8 cellular contexts compared by ENCODE assay signal in genomic region chr7:112204776-112205347, GRCh38. TPM values are rescaled to one million over a fixed set of nuclear protein-coding genes. Genes with fewer than 3 reads are reported as not detected.
DNase-seq lines count a peak whose midpoint lies in the region; ATAC-seq and TF ChIP-seq lines count a peak whose summit lies in the region.

No MANE protein-coding gene starts in this region.

- ATAC-seq in activated CD8-positive, alpha-beta T cell treated with anti-CD3 and anti-CD28 coated beads, Interleukin-2, amount 10 ng/mL, durations not matched to agents 7 days and 5 days: no peak
- peak in 3 of 8 donors; percentile 4 to 15 (median 7) for ATAC-seq in heart right ventricle
- ATAC-seq in HG03432 (IDR thresholded peaks at IDR 0.05; ENCODE audit: unreplicated experiment): no peak
- ATAC-seq in GM18867 (IDR thresholded peaks at IDR 0.05; ENCODE audit: unreplicated experiment): no peak

- H3K4me3 ChIP-seq in MG63 (peak overlapping the region; percentile 74), heart right ventricle (peak overlapping the region; percentile 71 to 98 (median 92)), rectal smooth muscle tissue (ENCODE audit: low read length) (peak overlapping the region; percentile 97)

- H3K27ac ChIP-seq in heart right ventricle: peak overlapping the region; percentile 78 to 95 (median 92)
- H3K27ac ChIP-seq in rectal smooth muscle tissue (ENCODE audit: low read depth, low read length): peak overlapping the region; percentile 80

- POLR2A ChIA-PET in activated CD8-positive, alpha-beta T cell treated with anti-CD3 and anti-CD28 coated beads, Interleukin-2, amount 10 ng/mL, durations not matched to agents 7 days and 5 days (lab: Charles Lee): interaction anchor here (1.0 to 1.1 kb wide), 2 partner anchors 9 to 54 kb away, joined by 3 to 4 read pairs; no protein-coding TSS in a partner anchor

- no peak for TF ChIP-seq CTCF in heart right ventricle (IDR thresholded peaks at IDR 0.05)

- intact Hi-C loops in heart right ventricle (cut with DNase I): loop anchor here in 8 of 10 donors (5.0 to 10.0 kb wide), 13 partner anchors 43 to 340 kb away; partner anchors contain the start of gene IFRD1 (in 1 of the 8)

- no peaks in the 10 kb centered on the region for H3K36me3 ChIP-seq in MG63
- no peaks in the 10 kb centered on the region for H3K36me3 ChIP-seq in heart right ventricle
- no peaks in the 10 kb centered on the region for H3K36me3 ChIP-seq in rectal smooth muscle tissue (ENCODE audit: control insufficient read depth, insufficient read depth, low read length)

- no peaks in the 10 kb centered on the region for H3K9me3 ChIP-seq in MG63
- no peaks in the 10 kb centered on the region for H3K9me3 ChIP-seq in heart right ventricle

- H3K9ac ChIP-seq in rectal smooth muscle tissue (ENCODE audit: low read length): no peak overlapping the region

- peaks cover 3% of the 10 kb centered on the region for H3K36me3 Mint-ChIP-seq in activated CD8-positive, alpha-beta T cell treated with anti-CD3 and anti-CD28 coated beads, Interleukin-2, amount 10 ng/mL, durations not matched to agents 7 days and 5 days (ENCODE audit: low read depth)

- no peaks in the 10 kb centered on the region for H3K9me3 Mint-ChIP-seq in activated CD8-positive, alpha-beta T cell treated with anti-CD3 and anti-CD28 coated beads, Interleukin-2, amount 10 ng/mL, durations not matched to agents 7 days and 5 days (ENCODE audit: insufficient read depth)

- no peaks in the 10 kb centered on the region for H3K27me3 ChIP-seq in MG63
- peaks cover 0 to 12% (median 0%) of the 10 kb centered on the region in 7 donors for H3K27me3 ChIP-seq in heart right ventricle
- H3K27me3 ChIP-seq in rectal smooth muscle tissue (ENCODE audit: control insufficient read depth, insufficient read depth, low read length): no peaks in the 10 kb centered on the region

- CTCF ChIA-PET in activated CD8-positive, alpha-beta T cell treated with anti-CD3 and anti-CD28 coated beads, Interleukin-2, amount 10 ng/mL, durations not matched to agents 7 days and 5 days (lab: Charles Lee): interaction anchor here (0.7 to 1.8 kb wide), 3 partner anchors 10 to 253 kb away, joined by 3 read pairs; no protein-coding TSS in a partner anchor

- H3K27ac Mint-ChIP-seq in activated CD8-positive, alpha-beta T cell treated with anti-CD3 and anti-CD28 coated beads, Interleukin-2, amount 10 ng/mL, durations not matched to agents 7 days and 5 days: no peak overlapping the region

- peaks cover 31% of the 10 kb centered on the region for H3K4me1 Mint-ChIP-seq in activated CD8-positive, alpha-beta T cell treated with anti-CD3 and anti-CD28 coated beads, Interleukin-2, amount 10 ng/mL, durations not matched to agents 7 days and 5 days (ENCODE audit: low read depth)

- H3K4me3 Mint-ChIP-seq in activated CD8-positive, alpha-beta T cell treated with anti-CD3 and anti-CD28 coated beads, Interleukin-2, amount 10 ng/mL, durations not matched to agents 7 days and 5 days: peak overlapping the region; percentile 93

- DNase-seq in Daoy (ENCODE audit: low read depth): peak; percentile 49
- DNase-seq in MG63: no peak
- peak; percentile 23 for DNase-seq in activated CD8-positive, alpha-beta T cell treated with anti-CD3 and anti-CD28 coated beads, Interleukin-2, amount 10 ng/mL, durations not matched to agents 7 days and 5 days
- peak in 1 of 2 donors; percentile 16 for DNase-seq in heart right ventricle
- DNase-seq in iPS-NIHi7 (ENCODE audit: extremely low spot score): no peak

- H3K4me1 ChIP-seq in heart right ventricle (peaks cover 2 to 43% (median 33%) of the 10 kb centered on the region in 9 donors), rectal smooth muscle tissue (ENCODE audit: control insufficient read depth, insufficient read depth, low read length) (no peaks in the 10 kb centered on the region)

- peaks cover 44% of the 10 kb centered on the region for H3K27me3 Mint-ChIP-seq in activated CD8-positive, alpha-beta T cell treated with anti-CD3 and anti-CD28 coated beads, Interleukin-2, amount 10 ng/mL, durations not matched to agents 7 days and 5 days (ENCODE audit: low read depth)

- 0 to 1% methylated on average over 10 of the region's 10 CpGs for WGBS in heart right ventricle, 2 donors

RNA-seq across cellular contexts. Expression of gene DOCK4, which starts 1.3 kb away (rescaled TPM):
- 10.7 and 17.2 TPM in 2 replicates for total RNA-seq in Daoy (2014; rRNA removed; shearing (Covaris generic))
- 0.30 and 0.57 TPM in 2 replicates for total RNA-seq in MG63 (2014; rRNA removed; shearing (Covaris generic); ENCODE audit: low replicate concordance)
- total RNA-seq in activated CD8-positive, alpha-beta T cell treated with anti-CD3 and anti-CD28 coated beads, Interleukin-2, amount 10 ng/mL, durations not matched to agents 7 days and 5 days: under 1 TPM; 0.10 to 0.18 TPM
- total RNA-seq in heart right ventricle: 10 to 100 TPM; 10.8 to 26.8 (median 16.4) TPM
- 1 to 10 TPM; 2.6 to 9.7 TPM for polyA plus RNA-seq in heart right ventricle

RNA-seq across cellular contexts. Expression of gene ZNF277, which starts 1.6 kb away (rescaled TPM):
- 40.4 and 52.1 TPM in 2 replicates for total RNA-seq in Daoy (2014; rRNA removed; shearing (Covaris generic))
- total RNA-seq in MG63 (2014; rRNA removed; shearing (Covaris generic); ENCODE audit: low replicate concordance): 3.8 and 5.8 TPM in 2 replicates
- 10 to 100 TPM; 14.8 to 15.6 TPM for total RNA-seq in activated CD8-positive, alpha-beta T cell treated with anti-CD3 and anti-CD28 coated beads, Interleukin-2, amount 10 ng/mL, durations not matched to agents 7 days and 5 days
- total RNA-seq in heart right ventricle: 10 to 100 TPM; 14.1 to 25.7 (median 17.6) TPM
- 10 to 100 TPM in 1 of 2 donors, 1 to 10 TPM in 1; 7.7 to 16.0 TPM for polyA plus RNA-seq in heart right ventricle

Comparison
In these comparisons a context has a peak if more than half of its experiments do, and no peak if none do; other contexts are left out.
1. DNase-seq: peak in Daoy (single experiment) and activated CD8-positive, alpha-beta T cell treated with anti-CD3 and anti-CD28 coated beads, Interleukin-2, amount 10 ng/mL, durations not matched to agents 7 days and 5 days (single experiment); none in MG63 (single experiment) and iPS-NIHi7 (single experiment).
2. Peak in every context shown above with its lines, with median percentiles within 50 percentile points of each other: H3K4me3 ChIP-seq.